Comparison of ENCODE assay signal across 2 cellular contexts in genomic region chr5:172715931-172716682, GRCh38.
TF ChIP-seq lines count a peak whose summit lies in the region.

No MANE protein-coding gene starts in this region.

TF ChIP-seq in HEK293, 187 proteins besides CTCF, POLR2A, EP300 and RAD21:
- TF ChIP-seq HIC1 (tag by site-specific recombination; IDR thresholded peaks at IDR 0.05) (peak; percentile 47; the same call in 1 of the 2 replicates), ZNF521 (tag by site-specific recombination; IDR thresholded peaks at IDR 0.05) (no peak), ZNF792 (tag by site-specific recombination; IDR thresholded peaks at IDR 0.05) (no peak), KLF10 (tag by site-specific recombination; IDR thresholded peaks at IDR 0.05) (no peak), ZNF843 (tag by site-specific recombination; IDR thresholded peaks at IDR 0.05) (no peak), OVOL3 (tag by site-specific recombination; IDR thresholded peaks at IDR 0.05) (no peak), ZNF473 (tag by site-specific recombination; IDR thresholded peaks at IDR 0.05) (no peak), ZNF24 (tag by site-specific recombination; IDR thresholded peaks at IDR 0.05) (no peak)

TF ChIP-seq in HepG2, 621 proteins besides CTCF, POLR2A, EP300 and RAD21 (continued from another document and continues in another):
- TF ChIP-seq ZBTB4 (CRISPR knock-in tag; IDR thresholded peaks at IDR 0.05; ENCODE audit: borderline replicate concordance) (0 out of 2 replicates have a peak, but pooled peaks have one; percentile 66), ZC3H13 (CRISPR knock-in tag; IDR thresholded peaks at IDR 0.05) (no peak), RNF219 (CRISPR knock-in tag; IDR thresholded peaks at IDR 0.05) (no peak), ZSCAN25 (CRISPR knock-in tag; IDR thresholded peaks at IDR 0.05) (peak; percentile 59; the same call in 1 of the 2 replicates), ATF3 (CRISPR knock-in tag; IDR thresholded peaks at IDR 0.05) (no peak), DDIT3 (CRISPR knock-in tag; IDR thresholded peaks at IDR 0.05) (no peak), DMAP1 (CRISPR knock-in tag; IDR thresholded peaks at IDR 0.05) (no peak), TARDBP (CRISPR knock-in tag; IDR thresholded peaks at IDR 0.05) (0 out of 2 replicates have a peak, but pooled peaks have one; percentile 15), ZBTB46 (CRISPR knock-in tag; IDR thresholded peaks at IDR 0.05; ENCODE audit: borderline replicate concordance) (no peak), ZNF570 (CRISPR knock-in tag; IDR thresholded peaks at IDR 0.05; ENCODE audit: borderline replicate concordance) (no peak), JUNB (CRISPR knock-in tag; IDR thresholded peaks at IDR 0.05; ENCODE audit: borderline replicate concordance) (no peak), ZNF3 (CRISPR knock-in tag; IDR thresholded peaks at IDR 0.05) (no peak), ZNF572 (CRISPR knock-in tag; IDR thresholded peaks at IDR 0.05) (peak; percentile 79; the same call in 1 of the 2 replicates), ZMYM3 (CRISPR knock-in tag; IDR thresholded peaks at IDR 0.05) (no peak), ZNF513 (CRISPR knock-in tag; conservative IDR thresholded peaks at IDR 0.05) (no peak), ZIK1 (CRISPR knock-in tag; IDR thresholded peaks at IDR 0.05; ENCODE audit: borderline replicate concordance, low read depth) (no peak), ZFYVE20 (CRISPR knock-in tag; IDR thresholded peaks at IDR 0.05; ENCODE audit: borderline replicate concordance, low read depth) (no peak), ZNF607 (CRISPR knock-in tag; IDR thresholded peaks at IDR 0.05; ENCODE audit: borderline replicate concordance) (0 out of 2 replicates have a peak, but pooled peaks have one; percentile 32), NRL (CRISPR knock-in tag; IDR thresholded peaks at IDR 0.05; ENCODE audit: borderline replicate concordance) (no peak), ZNF101 (CRISPR knock-in tag; IDR thresholded peaks at IDR 0.05; ENCODE audit: borderline replicate concordance, low read depth) (no peak), PCBP1 (IDR thresholded peaks at IDR 0.05; ENCODE audit: borderline replicate concordance, low read depth, low read length) (no peak), CEBPZ (IDR thresholded peaks at IDR 0.05; ENCODE audit: low read length) (no peak), ZNF557 (CRISPR knock-in tag; IDR thresholded peaks at IDR 0.05) (no peak), ZNF335 (CRISPR knock-in tag; IDR thresholded peaks at IDR 0.05) (no peak), SP4 (CRISPR knock-in tag; IDR thresholded peaks at IDR 0.05) (peak; percentile 19; the same call in 1 of the 2 replicates), ZBTB38 (CRISPR knock-in tag; IDR thresholded peaks at IDR 0.05) (no peak), YEATS2 (CRISPR knock-in tag; IDR thresholded peaks at IDR 0.05; ENCODE audit: borderline replicate concordance) (no peak), ZHX2 (IDR thresholded peaks at IDR 0.05; ENCODE audit: low read depth) (no peak), ZHX2 (CRISPR knock-in tag; IDR thresholded peaks at IDR 0.05; ENCODE audit: borderline replicate concordance) (no peak), ZGPAT (CRISPR knock-in tag; IDR thresholded peaks at IDR 0.05) (no peak), SIX1 (CRISPR knock-in tag; IDR thresholded peaks at IDR 0.05; ENCODE audit: borderline replicate concordance) (no peak)
